ENCODE assay signal across 24 cellular contexts in the genomic region with DNA sequence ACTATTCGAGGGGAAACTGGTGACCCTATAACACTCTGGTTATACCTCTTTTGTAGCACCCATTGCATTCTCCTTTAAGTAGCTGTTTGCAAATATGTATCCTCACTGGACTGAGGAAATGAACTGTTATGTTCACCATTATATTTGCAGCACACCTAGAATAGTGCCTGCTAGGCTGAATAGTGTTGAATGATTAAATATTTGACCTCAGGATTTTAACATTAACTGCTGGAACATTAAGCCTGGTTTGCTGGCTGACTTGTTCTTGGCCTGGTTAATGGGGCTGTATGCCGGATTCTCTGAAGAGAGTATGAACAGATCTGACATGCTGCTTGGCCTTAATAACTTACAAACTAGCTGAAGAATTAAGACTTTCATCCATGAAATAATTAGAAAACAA.
DNase-seq lines count a peak whose midpoint lies in the region; ATAC-seq, FAIRE-seq and TF ChIP-seq lines count a peak whose summit lies in the region.
"Had no signal": no experiment of that assay in that cellular context is flagged by ENCODE, and none has a peak within 500 bp of the region (broad histone marks: within the 10 kb centered on the region; RNA-seq: fewer than 3 reads in every experiment).

No MANE protein-coding gene starts in this region.

- POLR2A ChIA-PET in A549 (lab: Yijun Ruan, JAX) (no interaction called here), HepG2 (lab: Yijun Ruan, JAX) (no interaction called here)

- CTCF ChIA-PET in A549 (lab: Yijun Ruan, JAX) (no interaction called here), HepG2 (lab: Yijun Ruan, JAX; ENCODE audit: low intra/inter-chr PET ratio, low total read pairs) (no interaction called here)

- H3K36me3 ChIP-seq in HepG2 (replicated peaks in 1 of 2; ENCODE audit: control insufficient read depth in 1 of 2, insufficient read depth in 2 of 2, low read length in 2 of 2) (0 out of 5 replicates have a peak, but pooled peaks cover 0 to 4% of the 10 kb centered on the region in 2 experiments), ovary (no peaks in the 10 kb centered on the region), uterus (no peaks in the 10 kb centered on the region)
- H3K36me3 ChIP-seq: BE2C; BLaER1 treated with 17β-estradiol and CSF1 and Interleukin-3, amounts not matched to agents 10 nM and 100 nM had no signal

- H3K79me2 ChIP-seq in HepG2 (ENCODE audit: insufficient read depth, low read length): no peaks in the 10 kb centered on the region

- no peaks in the 10 kb centered on the region for H4K20me1 ChIP-seq in HepG2 (ENCODE audit: insufficient read depth, low read length)
- H4K20me1 ChIP-seq: BLaER1 treated with 17β-estradiol and CSF1 and Interleukin-3, amounts not matched to agents 10 nM and 100 nM had no signal

- TF ChIP-seq CTCF in A549 (IDR thresholded peaks at IDR 0.05) (no peak), glutamatergic neuron (IDR thresholded peaks at IDR 0.05; ENCODE audit: partially characterized antibody, unreplicated experiment) (no peak), HepG2 (CRISPR knock-in tag; IDR thresholded peaks at IDR 0.05) (no peak), ovary (IDR thresholded peaks at IDR 0.05) (no peak), uterus (IDR thresholded peaks at IDR 0.05) (no peak)

- in situ Hi-C loops in HepG2 (cut with HindIII; ENCODE audit: extremely low pct_ligation_motif_present, low pct_unique_long_range_greater_than_20kb): no loop called here

- peaks cover 5% of the 10 kb centered on the region for H3K27me3 Mint-ChIP-seq in glutamatergic neuron (ENCODE audit: unreplicated experiment)
- H3K27me3 Mint-ChIP-seq: CD4-positive, alpha-beta T cell; CD8-positive, alpha-beta memory T cell had no signal

- H3K27ac ChIP-seq in A549: no peak overlapping the region
- no peak overlapping the region for H3K27ac ChIP-seq in HepG2 (ENCODE audit: extremely low read length, insufficient read depth, low read length)
- no peak overlapping the region for H3K27ac ChIP-seq in ovary
- no peak overlapping the region for H3K27ac ChIP-seq in uterus
- H3K27ac ChIP-seq: 22Rv1; BLaER1 treated with 17β-estradiol and CSF1 and Interleukin-3, amounts not matched to agents 10 nM and 100 nM; GM23248 had no signal

- TF ChIP-seq POLR2A in A549 (IDR thresholded peaks at IDR 0.05; ENCODE audit: low read length) (no peak), HepG2 (IDR thresholded peaks at IDR 0.05; ENCODE audit: insufficient read depth in 1 of 2, low read depth in 2 of 2, low read length in 2 of 2) (no peak), ovary (IDR thresholded peaks at IDR 0.05) (no peak), uterus (IDR thresholded peaks at IDR 0.05) (no peak)

- peaks cover 4% of the 10 kb centered on the region for H3K9me3 Mint-ChIP-seq in glutamatergic neuron (ENCODE audit: unreplicated experiment)
- H3K9me3 Mint-ChIP-seq: CD4-positive, alpha-beta T cell had no signal

- WGBS in A549 (ENCODE audit: missing lambda C conversion rate): 98% methylated on average over 2 of the region's 2 CpGs
- WGBS in HepG2 (ENCODE audit: low lambda C conversion rate): 95% methylated on average over 2 of the region's 2 CpGs
- 74 to 89% (median 85%) methylated on average over 2 of the region's 2 CpGs for WGBS in ovary, 3 donors

- no peaks in the 10 kb centered on the region for H3K9me3 ChIP-seq in A549
- H3K9me3 ChIP-seq in HepG2 (ENCODE audit: low read length): no peaks in the 10 kb centered on the region
- no peaks in the 10 kb centered on the region for H3K9me3 ChIP-seq in ovary
- no peaks in the 10 kb centered on the region for H3K9me3 ChIP-seq in uterus
- H3K9me3 ChIP-seq: BE2C; BLaER1 treated with 17β-estradiol and CSF1 and Interleukin-3, amounts not matched to agents 10 nM and 100 nM had no signal

- ATAC-seq in A549: no peak
- ATAC-seq in HepG2: no peak
- ATAC-seq in GM21423 (IDR thresholded peaks at IDR 0.05; ENCODE audit: unreplicated experiment): no peak
- ATAC-seq: GM12878, HCT116 had no signal

- TF ChIP-seq RAD21 in A549 (conservative IDR thresholded peaks at IDR 0.05 in 1 of 2, IDR thresholded peaks at IDR 0.05 in 1 of 2): no peak
- TF ChIP-seq RAD21 in HepG2 (CRISPR knock-in tag; IDR thresholded peaks at IDR 0.05): no peak

- FAIRE-seq in A549 (lab: Jason Lieb, UNC) (peak; percentile 59), GM18507 (lab: Jason Lieb, UNC) (peak; percentile 5), HepG2 (lab: Jason Lieb, UNC) (peak; percentile 37)
- FAIRE-seq: A204.1, GM12878 had no signal

- no peak for TF ChIP-seq EP300 in A549 (IDR thresholded peaks at IDR 0.05)
- TF ChIP-seq EP300 in HepG2 (IDR thresholded peaks at IDR 0.05; ENCODE audit: low read depth in 2 of 2, low read length in 2 of 2): no peak
- TF ChIP-seq EP300 in HepG2 (CRISPR knock-in tag; IDR thresholded peaks at IDR 0.05; ENCODE audit: borderline replicate concordance): no peak
- no peak for TF ChIP-seq EP300 in ovary (IDR thresholded peaks at IDR 0.05)

- H2AFZ ChIP-seq in HepG2 (ENCODE audit: low read length): no peak overlapping the region
- H2AFZ ChIP-seq: GM23248 had no signal

- DNase-seq in A549 (ENCODE audit: low read depth in 1 of 2, low spot score in 1 of 2): no peak
- DNase-seq in GM18507 (ENCODE audit: extremely low spot score, insufficient read length, low read depth): no peak
- DNase-seq in glutamatergic neuron: no peak
- DNase-seq in HepG2 (ENCODE audit: low spot score): no peak
- no peak for DNase-seq in ovary
- DNase-seq in uterus: no peak
- DNase-seq: ACHN; AML-193; BE2C; Calu3; CD4-positive, alpha-beta T cell; CD8-positive, alpha-beta memory T cell; DMS153; DND-41; GDM1; GM23248; H9 had no signal

- intact Hi-C loops in HepG2 (cut with micrococcal nuclease; ENCODE audit: unreplicated experiment) (no loop called here), ovary (cut with DNase I) (no loop called here), uterus (cut with DNase I; ENCODE audit: low total_unique reads) (no loop called here)

- no peak overlapping the region for H3K4me2 ChIP-seq in A549
- no peak overlapping the region for H3K4me2 ChIP-seq in HepG2 (ENCODE audit: low read depth, low read length)
- H3K4me2 ChIP-seq: BLaER1 treated with 17β-estradiol and CSF1 and Interleukin-3, amounts not matched to agents 10 nM and 100 nM had no signal

- H3K27me3 ChIP-seq in HepG2 (ENCODE audit: control insufficient read depth in 1 of 2, insufficient read depth in 2 of 2, low read length in 2 of 2) (no peaks in the 10 kb centered on the region), ovary (no peaks in the 10 kb centered on the region), uterus (no peaks in the 10 kb centered on the region)
- H3K27me3 ChIP-seq: BE2C had no signal

- peaks cover 4% of the 10 kb centered on the region for H3K4me1 Mint-ChIP-seq in glutamatergic neuron (ENCODE audit: low read depth, unreplicated experiment)
- H3K4me1 Mint-ChIP-seq: CD14-positive monocyte; CD8-positive, alpha-beta memory T cell; H9 had no signal

- no peak overlapping the region for H3K4me3 Mint-ChIP-seq in glutamatergic neuron (ENCODE audit: unreplicated experiment)
- H3K4me3 Mint-ChIP-seq: CD14-positive monocyte; CD4-positive, alpha-beta T cell; CD8-positive, alpha-beta memory T cell; H9 had no signal

- no peak overlapping the region for H3K9ac ChIP-seq in HepG2 (ENCODE audit: insufficient read depth, low read depth, low read length)
- H3K9ac ChIP-seq: BLaER1 treated with 17β-estradiol and CSF1 and Interleukin-3, amounts not matched to agents 10 nM and 100 nM; GM23248 had no signal

- peaks cover 3% of the 10 kb centered on the region for H3K36me3 Mint-ChIP-seq in glutamatergic neuron (ENCODE audit: unreplicated experiment)

- no TSS peak for BruUV-seq in HepG2 (replicated peaks; lab: Mats Ljungman, UMichigan)

- H3K4me1 ChIP-seq in A549: no peaks in the 10 kb centered on the region
- H3K4me1 ChIP-seq in HepG2 (ENCODE audit: insufficient read depth, low read length): peaks cover 11% of the 10 kb centered on the region; the same call in 1 of the 2 replicates
- no peaks in the 10 kb centered on the region for H3K4me1 ChIP-seq in ovary (ENCODE audit: insufficient read depth)
- H3K4me1 ChIP-seq in uterus: no peaks in the 10 kb centered on the region
- H3K4me1 ChIP-seq: BE2C; BLaER1 treated with 17β-estradiol and CSF1 and Interleukin-3, amounts not matched to agents 10 nM and 100 nM had no signal

- H3K4me3 ChIP-seq in A549 (no peak overlapping the region), HepG2 (replicated peaks in 1 of 3; ENCODE audit: insufficient read depth in 1 of 3, low read depth in 2 of 3, low read length in 3 of 3) (no peak overlapping the region), ovary (no peak overlapping the region), uterus (no peak overlapping the region)
- H3K4me3 ChIP-seq: BLaER1 treated with 17β-estradiol and CSF1 and Interleukin-3, amounts not matched to agents 10 nM and 100 nM; GM12878; GM23248 had no signal

- H3K27ac Mint-ChIP-seq in glutamatergic neuron (ENCODE audit: unreplicated experiment): peak overlapping the region; percentile 67
- H3K27ac Mint-ChIP-seq: CD4-positive, alpha-beta T cell; CD8-positive, alpha-beta memory T cell had no signal

TF ChIP-seq in A549, 52 proteins besides CTCF, POLR2A, EP300 and RAD21:
- TF ChIP-seq JUN (IDR thresholded peaks at IDR 0.05) (no peak), POLR2AphosphoS2 (conservative IDR thresholded peaks at IDR 0.05; ENCODE audit: low read length) (no peak), GATA3 (IDR thresholded peaks at IDR 0.05; ENCODE audit: borderline replicate concordance) (no peak), FOSL2 (IDR thresholded peaks at IDR 0.05) (no peak), FOSL2 (CRISPR knock-in tag; IDR thresholded peaks at IDR 0.05) (no peak), ZFP36 (IDR thresholded peaks at IDR 0.05; ENCODE audit: borderline replicate concordance, partially characterized antibody) (no peak), SMC3 (IDR thresholded peaks at IDR 0.05) (no peak)

TF ChIP-seq in HepG2, 621 proteins besides CTCF, POLR2A, EP300 and RAD21:
- TF ChIP-seq SP140L (CRISPR knock-in tag; IDR thresholded peaks at IDR 0.05; ENCODE audit: borderline replicate concordance) (no peak), NAIF1 (CRISPR knock-in tag; IDR thresholded peaks at IDR 0.05; ENCODE audit: borderline replicate concordance) (no peak), ZNF709 (CRISPR knock-in tag; IDR thresholded peaks at IDR 0.05) (no peak), ZNF530 (CRISPR knock-in tag; IDR thresholded peaks at IDR 0.05; ENCODE audit: low read depth) (no peak), ISX (CRISPR knock-in tag; conservative IDR thresholded peaks at IDR 0.05) (no peak)
